16 cellular contexts compared by ENCODE assay signal in the genomic region with DNA sequence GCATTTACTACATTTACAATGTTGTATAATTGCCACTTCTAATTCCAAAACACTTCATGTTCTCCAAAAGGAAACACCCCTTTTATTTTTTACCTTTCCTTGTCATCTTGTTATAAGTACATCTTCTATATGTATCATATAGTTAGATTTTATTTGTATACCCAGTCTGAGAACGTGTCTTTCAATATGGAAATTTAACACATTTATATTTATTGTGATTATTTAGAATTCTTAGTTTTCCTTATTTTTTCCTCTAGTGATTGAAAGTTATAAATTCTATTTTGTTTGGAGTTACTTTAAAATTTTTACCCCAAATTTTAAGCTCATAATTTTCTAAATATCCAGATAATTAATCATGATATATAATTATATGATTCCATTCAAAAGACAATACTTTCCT. TPM values are rescaled to one million over a fixed set of nuclear protein-coding genes. Genes with fewer than 3 reads are reported as not detected.
DNase-seq lines count a peak whose midpoint lies in the region; FAIRE-seq and TF ChIP-seq lines count a peak whose summit lies in the region.
"Had no signal": no experiment of that assay in that cellular context is flagged by ENCODE, and none has a peak within 500 bp of the region (broad histone marks: within the 10 kb centered on the region; RNA-seq: fewer than 3 reads in every experiment).

No MANE protein-coding gene starts in this region.

- no peak overlapping the region for H3K9ac ChIP-seq in kidney (ENCODE audit: low read length in 2 of 2)
- H3K9ac ChIP-seq in MM.1S (ENCODE audit: low read length) = no peak overlapping the region

- H3K79me2 ChIP-seq in MM.1S (ENCODE audit: low read length) = no peaks in the 10 kb centered on the region

- POLR2A ChIA-PET in CD8-positive, alpha-beta memory T cell (lab: Charles Lee) = no interaction called here

- intact Hi-C loops in kidney (cut with DNase I) = no loop called here

- peaks cover 0 to 6% (median 4%) of the 10 kb centered on the region in 5 donors for H3K9me3 Mint-ChIP-seq in CD8-positive, alpha-beta memory T cell

- no peaks in the 10 kb centered on the region for H3K4me1 ChIP-seq in kidney (ENCODE audit: control insufficient read depth in 1 of 2, insufficient read depth in 1 of 2, low read depth in 1 of 2, low read length in 2 of 2)
- no peaks in the 10 kb centered on the region for H3K4me1 ChIP-seq in CD8-positive, alpha-beta memory T cell (ENCODE audit: insufficient read depth, low read length)
- no peaks in the 10 kb centered on the region for H3K4me1 ChIP-seq in MM.1S (ENCODE audit: low read length)

- H2AFZ ChIP-seq in MM.1S (ENCODE audit: low read length) = no peak overlapping the region

- no peak overlapping the region for H3K4me2 ChIP-seq in MM.1S (ENCODE audit: low read depth, low read length)

- H3K9me3 ChIP-seq in kidney (ENCODE audit: control insufficient read depth in 1 of 2, low read length in 2 of 2) (no peaks in the 10 kb centered on the region), MM.1S (replicated peaks; ENCODE audit: insufficient read depth, low read length) (no peaks in the 10 kb centered on the region)
- H3K9me3 ChIP-seq in CD8-positive, alpha-beta memory T cell (ENCODE audit: low read length) = no peaks in the 10 kb centered on the region

- TF ChIP-seq CTCF in kidney (IDR thresholded peaks at IDR 0.05; ENCODE audit: borderline replicate concordance, extremely low read depth, insufficient read depth) = no peak
- no peak for TF ChIP-seq CTCF in MM.1S (IDR thresholded peaks at IDR 0.05; ENCODE audit: low read length)

- H3K4me3 ChIP-seq in kidney (ENCODE audit: low read length in 2 of 2) (no peak overlapping the region), H7 (ENCODE audit: insufficient read depth, low read depth, low read length) (no peak overlapping the region), MM.1S (ENCODE audit: low read length) (no peak overlapping the region)
- H3K4me3 ChIP-seq in CD8-positive, alpha-beta memory T cell (ENCODE audit: low read length) = no peak overlapping the region

- no peaks in the 10 kb centered on the region for H4K20me1 ChIP-seq in MM.1S (ENCODE audit: insufficient read depth, low read length)

- CTCF ChIA-PET in CD8-positive, alpha-beta memory T cell (lab: Charles Lee) = interaction anchor here (2.7 kb wide), 1 partner anchor 13 kb away, joined by 11 read pairs; no protein-coding TSS in a partner anchor

- no peaks in the 10 kb centered on the region for H3K27me3 ChIP-seq in CD8-positive, alpha-beta memory T cell (ENCODE audit: insufficient read depth, low read length, poor library complexity, severe bottlenecking)
- no peaks in the 10 kb centered on the region for H3K27me3 ChIP-seq in H7 (ENCODE audit: control insufficient read depth, insufficient read depth, low read length)
- H3K27me3 ChIP-seq in MM.1S (replicated peaks; ENCODE audit: insufficient read depth, low read length) = no peaks in the 10 kb centered on the region

- peaks cover 7 to 15% of the 10 kb centered on the region in 2 donors for H3K27me3 Mint-ChIP-seq in CD8-positive, alpha-beta memory T cell
- H3K27me3 Mint-ChIP-seq: CD4-positive, alpha-beta memory T cell had no signal

- peaks cover 8 to 16% (median 9%) of the 10 kb centered on the region in 3 donors for H3K4me1 Mint-ChIP-seq in CD8-positive, alpha-beta memory T cell

- no peak overlapping the region for H3K4me3 Mint-ChIP-seq in CD8-positive, alpha-beta memory T cell
- H3K4me3 Mint-ChIP-seq: CD4-positive, alpha-beta memory T cell had no signal

- H3K36me3 ChIP-seq in kidney (ENCODE audit: control insufficient read depth in 1 of 2, insufficient read depth in 2 of 2, low read length in 2 of 2) (no peaks in the 10 kb centered on the region), H7 (replicated peaks; ENCODE audit: control insufficient read depth, insufficient read depth, low read length) (no peaks in the 10 kb centered on the region), MM.1S (replicated peaks; ENCODE audit: insufficient read depth, low read length) (no peaks in the 10 kb centered on the region)
- no peaks in the 10 kb centered on the region for H3K36me3 ChIP-seq in CD8-positive, alpha-beta memory T cell (ENCODE audit: insufficient read depth, low read length)

- H3F3A ChIP-seq in MM.1S (ENCODE audit: insufficient read depth, low read length) = no peaks in the 10 kb centered on the region

- peak; percentile 66 for FAIRE-seq in G401.6 (lab: Jason Lieb, UNC)
- peak; percentile 64 for FAIRE-seq in colon (lab: Jason Lieb, UNC)
- FAIRE-seq in kidney (lab: Jason Lieb, UNC) = peak; percentile 44
- FAIRE-seq: GM12892, H54 had no signal

- no peaks in the 10 kb centered on the region for H3K9me2 ChIP-seq in MM.1S (replicated peaks; ENCODE audit: insufficient read depth, low read length)

- H3K36me3 Mint-ChIP-seq in CD8-positive, alpha-beta memory T cell = peaks cover 0 to 3% (median 1%) of the 10 kb centered on the region in 3 donors

- H3K27ac Mint-ChIP-seq in CD8-positive, alpha-beta memory T cell = no peak overlapping the region
- H3K27ac Mint-ChIP-seq: CD4-positive, alpha-beta memory T cell had no signal

- no peak for DNase-seq in kidney
- DNase-seq in CD8-positive, alpha-beta memory T cell = no peak
- DNase-seq in H7 = no peak
- DNase-seq in MM.1S = no peak
- DNase-seq: 8988T; C1 segment of cervical spinal cord; Caco-2; CD4-positive, alpha-beta memory T cell; DMS153; DND-41; GOT3; HCEC 1CT had no signal

- no peak overlapping the region for H3K27ac ChIP-seq in kidney (ENCODE audit: low read depth in 2 of 2, low read length in 2 of 2)
- H3K27ac ChIP-seq in CD8-positive, alpha-beta memory T cell (ENCODE audit: low read depth, low read length) = no peak overlapping the region
- H3K27ac ChIP-seq in MM.1S (ENCODE audit: low read length) = no peak overlapping the region

RNA-seq across cellular contexts. Expression of a gene that starts 15.8 kb away (rescaled TPM):
- 5.4 TPM for total RNA-seq in kidney
- polyA plus RNA-seq in kidney (ENCODE audit: insufficient read depth, low read depth, low replicate concordance) = 9.6 TPM
- 1 to 10 TPM; 3.3 to 4.1 TPM for total RNA-seq in CD8-positive, alpha-beta memory T cell
- 3.3 TPM for polyA plus RNA-seq in CD8-positive, alpha-beta memory T cell
- total RNA-seq in H7 (2014; rRNA removed; shearing (Covaris generic)) = 1.7 and 4.2 TPM in 2 replicates
